ENCODE assay signal across 26 cellular contexts in the genomic region with DNA sequence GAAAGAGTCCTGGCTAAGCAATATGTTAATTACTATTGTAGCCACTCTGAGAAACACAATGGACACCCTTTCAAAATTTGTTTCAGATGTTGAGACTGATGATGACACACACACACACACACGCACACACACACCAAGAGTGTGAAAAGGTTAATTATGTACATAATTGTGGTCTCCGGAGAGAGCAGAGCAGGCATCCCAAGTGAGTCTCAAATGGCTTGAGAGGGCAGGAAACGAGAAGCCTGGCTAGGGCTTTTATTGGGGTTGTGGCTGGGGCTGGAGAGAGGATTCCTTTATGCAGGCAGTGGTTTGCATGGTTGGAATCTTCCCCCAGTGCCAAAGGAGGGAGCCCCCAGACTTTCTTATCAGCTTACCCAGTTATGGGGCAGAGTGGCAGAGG. TPM values are rescaled to one million over a fixed set of nuclear protein-coding genes. Genes with fewer than 3 reads are reported as not detected.
DNase-seq lines count a peak whose midpoint lies in the region; ATAC-seq, FAIRE-seq and TF ChIP-seq lines count a peak whose summit lies in the region.
"Had no signal": no experiment of that assay in that cellular context is flagged by ENCODE, and none has a peak within 500 bp of the region (broad histone marks: within the 10 kb centered on the region; RNA-seq: fewer than 3 reads in every experiment).

No MANE protein-coding gene starts in this region.

- H3K9me3 ChIP-seq in RWPE2 (ENCODE audit: severe bottlenecking) = no peaks in the 10 kb centered on the region
- H3K9me3 ChIP-seq in endothelial cell of umbilical vein (replicated peaks; ENCODE audit: control insufficient read depth, insufficient read depth, low read length) = no peaks in the 10 kb centered on the region
- no peaks in the 10 kb centered on the region for H3K9me3 ChIP-seq in osteoblast (ENCODE audit: low read depth, low read length)
- no peaks in the 10 kb centered on the region for H3K9me3 ChIP-seq in tibial artery
- no peaks in the 10 kb centered on the region for H3K9me3 ChIP-seq in upper lobe of left lung
- H3K9me3 ChIP-seq: pancreas, right atrium auricular region, thoracic aorta had no signal

- POLR2A ChIA-PET in endothelial cell of umbilical vein (lab: Charles Lee) = no interaction called here

- BruUV-seq in endothelial cell of umbilical vein (replicated peaks; lab: Mats Ljungman, UMichigan) = no TSS peak

- TF ChIP-seq POLR2A in endothelial cell of umbilical vein (IDR thresholded peaks at IDR 0.05; ENCODE audit: low read depth, low read length) (no peak), upper lobe of left lung (IDR thresholded peaks at IDR 0.05) (no peak)

- dilution Hi-C loops in endothelial cell of umbilical vein (cut with MboI; ENCODE audit: extremely low pct_ligation_motif_present, low sequenced_read_pairs) = no loop called here

- WGBS in upper lobe of left lung, 2 donors = 34 to 37% methylated on average over 3 of the region's 3 CpGs

- peak; percentile 7 for DNase-seq in GM03348 (ENCODE audit: low spot score)
- no peak for DNase-seq in RWPE2 (ENCODE audit: low spot score)
- DNase-seq in endothelial cell of umbilical vein (ENCODE audit: low read depth, low spot score) = no peak
- DNase-seq in osteoblast (ENCODE audit: insufficient read length, low spot score, missing footprints) = no peak
- no peak for DNase-seq in tibial artery
- DNase-seq in left colon = no peak
- DNase-seq in upper lobe of left lung = no peak
- DNase-seq: activated B cell treated with CpG ODN at 0.5 μM for 24 hours; activated naive CD4-positive, alpha-beta T cell treated with anti-CD3 and anti-CD28 coated beads, Interleukin-2, amount 50 U/mL, for 16 hours; CD4-positive, CD25-positive, alpha-beta regulatory T cell; dorsolateral prefrontal cortex; natural killer cell; NCI-H1105 treated with DMSO at 0.1 percent for 48 hours; NCI-H2081; NCI-H345; NCI-H774; pancreas; stimulated activated CD4-positive, alpha-beta T cell treated with anti-CD3 and anti-CD28 coated beads, Interleukin-12 subunit alpha, Interleukin-12 subunit beta, amount 100 ng/mL, for 4 hours; stimulated activated CD4-positive, alpha-beta T cell treated with anti-CD3 and anti-CD28 coated beads, Interleukin-4, amount 100 ng/mL, for 4 hours; stimulated activated naive CD8-positive, alpha-beta T cell treated with anti-CD3 and anti-CD28 coated beads, Interleukin-15, Interleukin-2, amounts not matched to agents 100 U/mL and 50 U/mL, for 24 hours; T-helper 9 cell had no signal

- H3K27ac ChIP-seq in RWPE2 (ENCODE audit: poor library complexity, severe bottlenecking) (peak overlapping the region; percentile 57), endothelial cell of umbilical vein (ENCODE audit: insufficient read depth, low read depth, low read length) (peak overlapping the region; percentile 52), osteoblast (ENCODE audit: low read depth, low read length) (peak overlapping the region; percentile 81), tibial artery (no peak overlapping the region), upper lobe of left lung (no peak overlapping the region)
- H3K27ac ChIP-seq: dorsolateral prefrontal cortex, pancreas, right atrium auricular region, thoracic aorta had no signal

- ATAC-seq in RWPE2 (ENCODE audit: low read depth) (no peak), left colon (no peak), GM18858 (IDR thresholded peaks at IDR 0.05; ENCODE audit: unreplicated experiment) (no peak), upper lobe of left lung (ENCODE audit: low FRiP score in 2 of 2) (no peak)
- ATAC-seq: HepG2; natural killer cell; pancreas; stimulated activated naive CD8-positive, alpha-beta T cell treated with anti-CD3 and anti-CD28 coated beads, Interleukin-15, Interleukin-2, amounts not matched to agents 100 U/mL and 50 U/mL, for 24 hours had no signal

- no peak overlapping the region for H3K9ac ChIP-seq in endothelial cell of umbilical vein (replicated peaks; ENCODE audit: extremely low read depth, insufficient read depth, low read length)

- H3K27me3 ChIP-seq in RWPE2 (ENCODE audit: insufficient read depth, poor library complexity, severe bottlenecking) (no peaks in the 10 kb centered on the region), endothelial cell of umbilical vein (ENCODE audit: control insufficient read depth in 2 of 2, insufficient read depth in 2 of 2, low read length in 2 of 2) (no peaks in the 10 kb centered on the region), osteoblast (ENCODE audit: insufficient read depth, low read length) (no peaks in the 10 kb centered on the region), tibial artery (peaks cover 0 to 4% of the 10 kb centered on the region in 2 donors), upper lobe of left lung (no peaks in the 10 kb centered on the region)
- H3K27me3 ChIP-seq: right atrium auricular region had no signal

- H3K4me3 ChIP-seq in RWPE2 (ENCODE audit: severe bottlenecking) (no peak overlapping the region), endothelial cell of umbilical vein (replicated peaks in 1 of 3; ENCODE audit: insufficient read depth in 1 of 3, low read depth in 1 of 3, low read length in 3 of 3) (no peak overlapping the region), osteoblast (ENCODE audit: insufficient read depth, low read length) (no peak overlapping the region), tibial artery (no peak overlapping the region), upper lobe of left lung (no peak overlapping the region)
- H3K4me3 ChIP-seq: dorsolateral prefrontal cortex, pancreas, right atrium auricular region, thoracic aorta had no signal

- intact Hi-C loops in endothelial cell of umbilical vein (cut with micrococcal nuclease) = no loop called here
- intact Hi-C loops in tibial artery (cut with DNase I; ENCODE audit: low total_unique reads) = no loop called here
- intact Hi-C loops in left colon (cut with DNase I, micrococcal nuclease) = no loop called here

- FAIRE-seq in endothelial cell of umbilical vein (lab: Jason Lieb, UNC) = no peak
- FAIRE-seq: G401.6, HepG2, pancreas had no signal

- H3K9me1 ChIP-seq in endothelial cell of umbilical vein (replicated peaks; ENCODE audit: control insufficient read depth, extremely low read depth, insufficient read depth, low read length) = no peaks in the 10 kb centered on the region

- H3K4me2 ChIP-seq in endothelial cell of umbilical vein (ENCODE audit: insufficient read depth, low read length) (no peak overlapping the region), osteoblast (ENCODE audit: insufficient read depth, low read length) (peak overlapping the region; percentile 15)

- H3K4me1 ChIP-seq in RWPE2 (ENCODE audit: insufficient read depth, poor library complexity, severe bottlenecking) (peaks cover 22% of the 10 kb centered on the region), endothelial cell of umbilical vein (ENCODE audit: control insufficient read depth, extremely low read depth, insufficient read depth, low read length) (peaks cover 13% of the 10 kb centered on the region), osteoblast (ENCODE audit: insufficient read depth, low read length) (peaks cover 30% of the 10 kb centered on the region), tibial artery (no peaks in the 10 kb centered on the region), upper lobe of left lung (no peaks in the 10 kb centered on the region)
- H3K4me1 ChIP-seq: pancreas, right atrium auricular region had no signal

- CTCF ChIA-PET in endothelial cell of umbilical vein (lab: Charles Lee) = no interaction called here

- no peaks in the 10 kb centered on the region for H4K20me1 ChIP-seq in endothelial cell of umbilical vein (replicated peaks; ENCODE audit: control insufficient read depth, extremely low read depth, insufficient read depth, low read length)
- no peaks in the 10 kb centered on the region for H4K20me1 ChIP-seq in osteoblast (ENCODE audit: insufficient read depth, low read length)

- H3K36me3 ChIP-seq in RWPE2 (ENCODE audit: low read depth) (no peaks in the 10 kb centered on the region), endothelial cell of umbilical vein (ENCODE audit: control insufficient read depth in 2 of 2, extremely low read depth in 1 of 2, insufficient read depth in 2 of 2, low read length in 2 of 2) (no peaks in the 10 kb centered on the region), osteoblast (ENCODE audit: insufficient read depth, low read length) (no peaks in the 10 kb centered on the region), tibial artery (no peaks in the 10 kb centered on the region), upper lobe of left lung (no peaks in the 10 kb centered on the region)
- H3K36me3 ChIP-seq: pancreas, right atrium auricular region, thoracic aorta had no signal

- H2AFZ ChIP-seq in endothelial cell of umbilical vein (ENCODE audit: low read depth, low read length) (no peak overlapping the region), osteoblast (ENCODE audit: low read length) (peak overlapping the region; percentile 38)

- no peak for TF ChIP-seq CTCF in RWPE2 (IDR thresholded peaks at IDR 0.05; ENCODE audit: poor library complexity, severe bottlenecking)
- no peak for TF ChIP-seq CTCF in endothelial cell of umbilical vein (IDR thresholded peaks at IDR 0.05; ENCODE audit: extremely low read depth in 1 of 2, insufficient read depth in 1 of 2, low read depth in 1 of 2, low read length in 2 of 2)
- TF ChIP-seq CTCF in osteoblast (IDR thresholded peaks at IDR 0.05; ENCODE audit: extremely low read depth, low read depth, low read length) = no peak
- no peak for TF ChIP-seq CTCF in tibial artery (IDR thresholded peaks at IDR 0.05)
- TF ChIP-seq CTCF in upper lobe of left lung (IDR thresholded peaks at IDR 0.05) = no peak

- TF ChIP-seq EP300 in upper lobe of left lung (IDR thresholded peaks at IDR 0.05) = no peak

- H3K79me2 ChIP-seq in endothelial cell of umbilical vein (ENCODE audit: control insufficient read depth, insufficient read depth, low read length) (no peaks in the 10 kb centered on the region), osteoblast (ENCODE audit: insufficient read depth, low read length) (no peaks in the 10 kb centered on the region)

TF ChIP-seq in endothelial cell of umbilical vein, 7 proteins besides CTCF, POLR2A, EP300 and RAD21:
- no peak for TF ChIP-seq MAX (IDR thresholded peaks at IDR 0.05; ENCODE audit: insufficient read depth, insufficient read length)
- TF ChIP-seq GATA2 (IDR thresholded peaks at IDR 0.05; ENCODE audit: insufficient read depth, insufficient read length, low read depth, low read length) = no peak

RNA-seq across cellular contexts. Expression of gene NKX2-4, which starts 38.2 kb away (rescaled TPM):
- total RNA-seq in endothelial cell of umbilical vein (not detected in 2 replicates), osteoblast (not detected in 2 replicates), left colon (not detected), upper lobe of left lung (not detected)
- polyA plus RNA-seq in endothelial cell of umbilical vein = not detected in 2 replicates
- polyA plus RNA-seq in endothelial cell of umbilical vein (2011; cell fraction: cytosol; rRNA removed) = not detected in 2 replicates
- not detected in 2 replicates for polyA plus RNA-seq in endothelial cell of umbilical vein (2011; cell fraction: nucleus; rRNA removed)
- polyA plus RNA-seq in endothelial cell of umbilical vein (2012) = not detected in 2 replicates
- polyA minus RNA-seq in endothelial cell of umbilical vein = not detected in 2 replicates
- polyA minus RNA-seq in endothelial cell of umbilical vein (2011; cell fraction: cytosol; rRNA and poly(A)+ RNA removed) = not detected
- not detected in 2 replicates for polyA minus RNA-seq in endothelial cell of umbilical vein (2011; cell fraction: nucleus; rRNA and poly(A)+ RNA removed)
- total RNA-seq: activated B cell treated with CpG ODN at 0.5 μM for 24 hours; CD4-positive, CD25-positive, alpha-beta regulatory T cell; HepG2; natural killer cell; pancreas; right atrium auricular region; thoracic aorta had no signal
- polyA plus RNA-seq: CD4-positive, CD25-positive, alpha-beta regulatory T cell; HepG2; pancreas had no signal

Comparison
In these comparisons a context has a peak if more than half of its experiments do, and no peak if none do; other contexts are left out.
1. H3K27ac ChIP-seq: peak in RWPE2 (single experiment), endothelial cell of umbilical vein (single experiment) and osteoblast (single experiment); none in tibial artery (0 of 2) and upper lobe of left lung (0 of 4).